ENCODE assay signal across 35 cellular contexts in the genomic region with DNA sequence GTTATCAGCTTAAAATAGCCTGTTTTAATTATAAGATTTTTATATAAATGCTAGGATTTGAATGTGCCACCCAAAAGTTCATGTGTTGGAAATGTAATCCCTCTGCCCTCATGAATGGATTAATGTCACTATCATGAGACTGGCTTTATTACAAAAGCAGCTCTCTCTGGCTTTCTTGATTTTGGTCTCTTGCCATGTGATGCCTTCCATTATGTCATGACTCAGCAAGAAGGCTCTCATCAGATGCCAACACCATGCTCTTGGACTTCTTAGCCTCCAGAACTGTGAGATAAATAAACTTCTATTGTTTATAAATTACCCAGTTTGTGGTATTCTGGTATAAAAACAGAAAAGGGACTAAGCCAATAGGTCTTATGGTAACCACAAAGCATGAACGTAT. TPM values are rescaled to one million over a fixed set of nuclear protein-coding genes. Genes with fewer than 3 reads are reported as not detected.
DNase-seq lines count a peak whose midpoint lies in the region; TF ChIP-seq lines count a peak whose summit lies in the region.
"Had no signal": no experiment of that assay in that cellular context is flagged by ENCODE, and none has a peak within 500 bp of the region (broad histone marks: within the 10 kb centered on the region; RNA-seq: fewer than 3 reads in every experiment).

No MANE protein-coding gene starts in this region.

- H3K4me3 Mint-ChIP-seq in Calu3 (ENCODE audit: low read depth, unreplicated experiment): no peak overlapping the region
- H3K4me3 Mint-ChIP-seq: activated CD8-positive, alpha-beta T cell treated with anti-CD3 and anti-CD28 coated beads, Interleukin-2, amount 10 ng/mL, durations not matched to agents 7 days and 5 days; activated naive CD8-positive, alpha-beta T cell treated with anti-CD3 and anti-CD28 coated beads for 36 hours; CD8-positive, alpha-beta memory T cell; endodermal cell; nephron progenitor cell had no signal

- H3K27ac Mint-ChIP-seq in Calu3 (ENCODE audit: unreplicated experiment): no peak overlapping the region
- H3K27ac Mint-ChIP-seq: activated CD8-positive, alpha-beta T cell treated with anti-CD3 and anti-CD28 coated beads, Interleukin-2, amount 10 ng/mL, durations not matched to agents 7 days and 5 days; activated naive CD8-positive, alpha-beta T cell treated with anti-CD3 and anti-CD28 coated beads for 36 hours; endodermal cell; nephron progenitor cell had no signal

- intact Hi-C loops in Calu3 (cut with micrococcal nuclease; ENCODE audit: unreplicated experiment): no loop called here

- H3K27me3 Mint-ChIP-seq in Calu3 (ENCODE audit: unreplicated experiment): peaks cover 13% of the 10 kb centered on the region
- H3K27me3 Mint-ChIP-seq: activated naive CD8-positive, alpha-beta T cell treated with anti-CD3 and anti-CD28 coated beads for 36 hours had no signal

- peaks cover 2% of the 10 kb centered on the region for H3K9me3 Mint-ChIP-seq in Calu3 (ENCODE audit: low read depth, unreplicated experiment)

- CTCF ChIA-PET in Calu3 (lab: Charles Lee): no interaction called here

- no peaks in the 10 kb centered on the region for H3K4me1 Mint-ChIP-seq in Calu3 (ENCODE audit: low read depth, unreplicated experiment)
- H3K4me1 Mint-ChIP-seq: endodermal cell, nephron progenitor cell had no signal

- TF ChIP-seq CTCF in AG10803 (conservative IDR thresholded peaks at IDR 0.05; ENCODE audit: low read length) (no peak), Calu3 (IDR thresholded peaks at IDR 0.05; ENCODE audit: unreplicated experiment) (no peak)

- no peak overlapping the region for H3K4me3 ChIP-seq in AG10803 (ENCODE audit: low read length)
- H3K4me3 ChIP-seq: ascending aorta, esophagus muscularis mucosa, smooth muscle cell, stomach, thyroid gland had no signal

- DNase-seq in AG10803 (ENCODE audit: low read depth) (peak; percentile 37), EH (ENCODE audit: low read depth) (peak; percentile 46), OCI-M1 (lab: John Stamatoyannopoulos, UW) (peak; percentile 33), fibroblast of peridontal ligament (ENCODE audit: extremely low read depth) (peak; percentile 72), Calu3 (no peak), NCI-H1417 treated with DMSO at 0.1 percent for 48 hours (lab: John Stamatoyannopoulos, UW) (no peak), LoVo (ENCODE audit: low spot score) (no peak), T-helper 2 cell (no peak)
- DNase-seq: activated CD4-positive, alpha-beta T cell treated with anti-CD3 and anti-CD28 coated beads for 1 hour; activated CD8-positive, alpha-beta T cell treated with anti-CD3 and anti-CD28 coated beads, Interleukin-2, amount 10 ng/mL, durations not matched to agents 7 days and 5 days; activated effector memory CD4-positive, alpha-beta T cell treated with Interleukin-2 at 50 U/mL for 16 hours; activated naive CD8-positive, alpha-beta T cell treated with anti-CD3 and anti-CD28 coated beads for 36 hours; AML-193; caudate nucleus; CD8-positive, alpha-beta memory T cell; DMS79 treated with DMSO at 0.1 percent for 48 hours; endodermal cell; NCI-H1105; NCI-H1930; NCI-H226; nephron progenitor cell; retina; stimulated activated CD4-positive, alpha-beta T cell treated with anti-CD3 and anti-CD28 coated beads, Interleukin-1b, Interleukin-23, amount 100 ng/mL, for 48 hours; stimulated activated CD8-positive, alpha-beta memory T cell treated with anti-CD3 and anti-CD28 coated beads, Interleukin-4, amount 100 ng/mL, for 48 hours; stomach; thyroid gland had no signal

- no peaks in the 10 kb centered on the region for H3K36me3 Mint-ChIP-seq in Calu3 (ENCODE audit: insufficient read depth, unreplicated experiment)

- BruUV-seq in Calu3 (replicated peaks; lab: Mats Ljungman, UMichigan): no TSS peak

RNA-seq across cellular contexts. Expression of gene PRSS38, which starts 6.9 kb away (rescaled TPM):
- not detected in 2 replicates for total RNA-seq in Calu3 (2022)
- total RNA-seq: activated CD8-positive, alpha-beta T cell treated with anti-CD3 and anti-CD28 coated beads, Interleukin-2, amount 10 ng/mL, durations not matched to agents 7 days and 5 days; activated naive CD8-positive, alpha-beta T cell treated with anti-CD3 and anti-CD28 coated beads for 36 hours; ascending aorta; CD8-positive, alpha-beta memory T cell; endodermal cell; esophagus muscularis mucosa; kidney epithelial cell; lower leg skin; mononuclear cell; OCI-LY7; osteocyte; smooth muscle cell; stomach; T-helper 2 cell treated with Interferon-gamma antibody and Interleukin-4, amounts not matched to agents 100 ng/mL and 5 ng/mL, for 36 hours; thyroid gland had no signal

Comparison
In these comparisons a context has a peak if more than half of its experiments do, and no peak if none do; other contexts are left out.
1. DNase-seq: peak in AG10803 (single experiment), EH (single experiment), OCI-M1 (single experiment) and fibroblast of peridontal ligament (single experiment); none in Calu3 (single experiment), NCI-H1417 treated with DMSO at 0.1 percent for 48 hours (single experiment), LoVo (single experiment) and T-helper 2 cell (0 of 5).